Comparison of ENCODE assay signal across 13 cellular contexts in genomic region chr10:31751401-31752080, GRCh38.
DNase-seq lines count a peak whose midpoint lies in the region; ATAC-seq and TF ChIP-seq lines count a peak whose summit lies in the region.
"Had no signal": no experiment of that assay in that cellular context is flagged by ENCODE, and none has a peak within 500 bp of the region (broad histone marks: within the 10 kb centered on the region; RNA-seq: fewer than 3 reads in every experiment).

No MANE protein-coding gene starts in this region.

- H3K36me3 ChIP-seq in left ventricle myocardium inferior (no peaks in the 10 kb centered on the region), psoas muscle (ENCODE audit: insufficient read depth in 1 of 2, low read depth in 1 of 2) (no peaks in the 10 kb centered on the region), esophagus squamous epithelium (no peaks in the 10 kb centered on the region)

- H3K4me3 ChIP-seq in left ventricle myocardium inferior: no peak overlapping the region
- no peak overlapping the region for H3K4me3 ChIP-seq in psoas muscle
- H3K4me3 ChIP-seq in esophagus squamous epithelium: no peak overlapping the region

- WGBS in psoas muscle, 3 donors: 73 to 78% (median 75%) methylated on average over 14 of the region's 14 CpGs
- 58 to 61% methylated on average over 13 to 14 of the region's 14 CpGs for WGBS in esophagus squamous epithelium, 2 donors

- H3K4me1 ChIP-seq in left ventricle myocardium inferior (peaks cover 48% of the 10 kb centered on the region), psoas muscle (peaks cover 45% of the 10 kb centered on the region), esophagus squamous epithelium (peaks cover 8 to 28% (median 12%) of the 10 kb centered on the region in 3 donors)

- ATAC-seq in psoas muscle (peak in 3 of 4 donors; percentile 13 to 18 (median 16)), GM19397 (IDR thresholded peaks at IDR 0.05; ENCODE audit: unreplicated experiment) (no peak), GM18520 (IDR thresholded peaks at IDR 0.05; ENCODE audit: unreplicated experiment) (no peak)
- ATAC-seq: activated T-cell treated with anti-CD3 and anti-CD28 coated beads, Interleukin-2, amount 50 U/mL, for 4 hours; stimulated activated naive CD8-positive, alpha-beta T cell treated with anti-CD3 and anti-CD28 coated beads, Interleukin-15, Interleukin-2, amounts not matched to agents 100 U/mL and 50 U/mL, for 24 hours had no signal

- H3K27ac ChIP-seq in left ventricle myocardium inferior (replicated peaks) (peak overlapping the region; percentile 55), psoas muscle (peak overlapping the region; percentile 60), esophagus squamous epithelium (peak overlapping the region in 2 of 4 donors; percentile 35 to 59)
- H3K27ac ChIP-seq: C4-2B had no signal

- no peak for TF ChIP-seq POLR2A in esophagus squamous epithelium (IDR thresholded peaks at IDR 0.05)

- DNase-seq in KG1 (lab: John Stamatoyannopoulos, UW): peak; percentile 33
- peak; percentile 46 for DNase-seq in UCSD-AML1 (lab: John Stamatoyannopoulos, UW; ENCODE audit: unreplicated experiment)
- no peak for DNase-seq in left ventricle myocardium inferior
- no peak for DNase-seq in psoas muscle
- DNase-seq in NCI-H82 treated with DMSO at 0.1 percent for 48 hours (lab: John Stamatoyannopoulos, UW; ENCODE audit: unreplicated experiment): no peak
- no peak for DNase-seq in esophagus squamous epithelium (lab: John Stamatoyannopoulos, UW)
- DNase-seq: activated T-cell treated with anti-CD3 and anti-CD28 coated beads, Interleukin-2, amount 50 U/mL, for 4 hours; effector memory CD4-positive, alpha-beta T cell; stimulated activated CD4-positive, alpha-beta T cell treated with anti-CD3 and anti-CD28 coated beads, Interleukin-4, amount 100 ng/mL, for 4 hours; stimulated activated naive CD8-positive, alpha-beta T cell treated with anti-CD3 and anti-CD28 coated beads, Interleukin-15, Interleukin-2, amounts not matched to agents 100 U/mL and 50 U/mL, for 24 hours had no signal

- H3K9me3 ChIP-seq in left ventricle myocardium inferior (replicated peaks): no peaks in the 10 kb centered on the region
- no peaks in the 10 kb centered on the region for H3K9me3 ChIP-seq in psoas muscle
- no peaks in the 10 kb centered on the region for H3K9me3 ChIP-seq in esophagus squamous epithelium

- H3K27me3 ChIP-seq in left ventricle myocardium inferior (ENCODE audit: low read depth) (no peaks in the 10 kb centered on the region), psoas muscle (ENCODE audit: insufficient read depth in 3 of 3, low read length in 2 of 3) (no peaks in the 10 kb centered on the region), esophagus squamous epithelium (no peaks in the 10 kb centered on the region)

- no peak for TF ChIP-seq CTCF in left ventricle myocardium inferior (IDR thresholded peaks at IDR 0.05; ENCODE audit: borderline replicate concordance)
- TF ChIP-seq CTCF in psoas muscle (IDR thresholded peaks at IDR 0.05): no peak
- TF ChIP-seq CTCF in esophagus squamous epithelium (IDR thresholded peaks at IDR 0.05): no peak

- intact Hi-C loops in left ventricle myocardium inferior (cut with micrococcal nuclease): loop anchor here (10.0 kb wide), 1 partner anchor 47 kb away; no protein-coding TSS in a partner anchor
- intact Hi-C loops in psoas muscle (cut with DNase I): no loop called here
- intact Hi-C loops in esophagus squamous epithelium (cut with DNase I): no loop called here

Comparison
In these comparisons a context has a peak if more than half of its experiments do, and no peak if none do; other contexts are left out.
1. DNase-seq: peak in KG1 (single experiment) and UCSD-AML1 (single experiment); none in left ventricle myocardium inferior (single experiment), psoas muscle (0 of 2), NCI-H82 treated with DMSO at 0.1 percent for 48 hours (single experiment) and esophagus squamous epithelium (single experiment).
2. ATAC-seq: peak in psoas muscle (3 of 4); none in GM19397 (single experiment) and GM18520 (single experiment).